Comparison of ENCODE assay signal across 11 cellular contexts in genomic region chr6:11460837-11461661, GRCh38.
A peak's percentile ranks its signal among the peaks of the same experiment; 100 is the strongest.
DNase-seq lines count a peak whose midpoint lies in the region; ATAC-seq, FAIRE-seq and TF ChIP-seq lines count a peak whose summit lies in the region.
"Had no signal": no experiment of that assay in that cellular context is flagged by ENCODE, and none has a peak within 500 bp of the region (broad histone marks: within the 10 kb centered on the region; RNA-seq: fewer than 3 reads in every experiment).

No MANE protein-coding gene starts in this region.

- no peaks in the 10 kb centered on the region for H3K27me3 Mint-ChIP-seq in endothelial cell (ENCODE audit: unreplicated experiment)
- H3K27me3 Mint-ChIP-seq: naive thymus-derived CD8-positive, alpha-beta T cell had no signal

- FAIRE-seq in GM12878 (lab: Jason Lieb, UNC), result peak; percentile 56

- H3K36me3 ChIP-seq in GM12878 (ENCODE audit: control insufficient read depth in 2 of 2, insufficient read depth in 2 of 2, low read length in 1 of 2), result no peaks in the 10 kb centered on the region

- peak overlapping the region; percentile 52 for H3K9ac ChIP-seq in GM12878 (ENCODE audit: control insufficient read depth, insufficient read depth, low read length)

- no peaks in the 10 kb centered on the region for H3K27me3 ChIP-seq in GM12878 (replicated peaks in 1 of 2; ENCODE audit: control insufficient read depth in 2 of 2, insufficient read depth in 2 of 2, low read length in 1 of 2)

- WGBS in GM12878 (ENCODE audit: insufficient coverage, insufficient replicate concordance, low lambda C conversion rate, missing lambda C conversion rate), result 0% methylated on average over 7 of the region's 7 CpGs

- TF ChIP-seq POLR2A in GM12878 (IDR thresholded peaks at IDR 0.05; ENCODE audit: low read depth, low read length), result no peak

- peaks cover 40% of the 10 kb centered on the region for H3K4me1 ChIP-seq in GM12878 (ENCODE audit: control insufficient read depth, insufficient read depth, low read length)

- H3K27ac ChIP-seq in GM12878 (ENCODE audit: control insufficient read depth, insufficient read depth), result peak overlapping the region; percentile 96
- H3K27ac ChIP-seq: epithelial cell of prostate had no signal

- H3K9me3 Mint-ChIP-seq in endothelial cell (ENCODE audit: unreplicated experiment), result no peaks in the 10 kb centered on the region

- CTCF ChIA-PET in GM12878 (lab: Yijun Ruan, JAX), result interaction anchor here (0.7 to 6.1 kb wide), 15 partner anchors 8 to 365 kb away, joined by 3 to 106 read pairs (median 9); no protein-coding TSS in a partner anchor

- TF ChIP-seq RAD21 in GM12878 (IDR thresholded peaks at IDR 0.05; ENCODE audit: insufficient read depth, low read depth, low read length), result no peak

- no peak overlapping the region for H3K27ac Mint-ChIP-seq in endothelial cell (ENCODE audit: unreplicated experiment)

- peak; percentile 26 to 60; a peak in 2 of 4 replicates for TF ChIP-seq EP300 in GM12878 (IDR thresholded peaks at IDR 0.05; ENCODE audit: borderline replicate concordance in 1 of 2, control insufficient read depth in 1 of 2, low read depth in 2 of 2, low read length in 2 of 2)

- H4K20me1 ChIP-seq in GM12878 (ENCODE audit: control insufficient read depth, insufficient read depth), result no peaks in the 10 kb centered on the region

- H3K4me1 Mint-ChIP-seq in endothelial cell (ENCODE audit: unreplicated experiment), result no peaks in the 10 kb centered on the region

- RAD21 ChIA-PET in GM12878 (lab: Charles Lee; ENCODE audit: unreplicated experiment), result interaction anchor here (0.7 to 14.9 kb wide), 39 partner anchors 17 to 331 kb away, joined by 3 to 384 read pairs (median 6); partner anchors contain the start of gene NEDD9

- peak; percentile 68 for ATAC-seq in GM18499 (IDR thresholded peaks at IDR 0.05; ENCODE audit: insufficient read depth, unreplicated experiment)
- ATAC-seq in HG03196 (IDR thresholded peaks at IDR 0.05; ENCODE audit: unreplicated experiment), result peak; percentile 69
- ATAC-seq in GM12878, result peak; percentile 81

- no peak for TF ChIP-seq CTCF in GM20000 (IDR thresholded peaks at IDR 0.05; ENCODE audit: extremely low read depth, missing control alignments)
- TF ChIP-seq CTCF in GM12878 (IDR thresholded peaks at IDR 0.05 in 2 of 3, conservative IDR thresholded peaks at IDR 0.05 in 1 of 3; ENCODE audit: control insufficient read depth in 2 of 3, extremely low read depth in 1 of 3, insufficient read depth in 1 of 3, low read depth in 3 of 3, low read length in 3 of 3), result no peak
- no peak for TF ChIP-seq CTCF in endothelial cell (IDR thresholded peaks at IDR 0.05; ENCODE audit: unreplicated experiment)

- H3K79me2 ChIP-seq in GM12878 (ENCODE audit: control insufficient read depth, insufficient read depth, low read length), result no peaks in the 10 kb centered on the region

- in situ Hi-C loops in GM12878 (cut with MboI), result no loop called here

- no peaks in the 10 kb centered on the region for H3K36me3 Mint-ChIP-seq in endothelial cell (ENCODE audit: low read depth, unreplicated experiment)
- H3K36me3 Mint-ChIP-seq: naive thymus-derived CD8-positive, alpha-beta T cell had no signal

- H3K4me3 ChIP-seq in GM12878, result peak overlapping the region; percentile 9; the same call in 1 of the 2 replicates

- H3K9me3 ChIP-seq in GM12878 (replicated peaks; ENCODE audit: control insufficient read depth, insufficient read depth, low read length), result peaks cover 2% of the 10 kb centered on the region

- SMC1A ChIA-PET in GM12878 (lab: Charles Lee; ENCODE audit: uncharacterized antibody, unreplicated experiment), result interaction anchor here (0.7 to 4.7 kb wide), 47 partner anchors 9 to 294 kb away, joined by 3 to 249 read pairs (median 6); partner anchors contain the start of gene NEDD9

- no peak overlapping the region for H3K4me3 Mint-ChIP-seq in endothelial cell (ENCODE audit: unreplicated experiment)

- BruUV-seq in GM12878 (replicated peaks; lab: Mats Ljungman, UMichigan), result no TSS peak

- intact Hi-C loops in GM12878 (cut with micrococcal nuclease; ENCODE audit: unreplicated experiment), result loop anchor here (1.0 to 2.0 kb wide), 5 partner anchors 16 to 184 kb away; no protein-coding TSS in a partner anchor

- H3K4me2 ChIP-seq in GM12878 (ENCODE audit: control insufficient read depth, insufficient read depth), result peak overlapping the region; percentile 90

- peak; percentile 59 for DNase-seq in GM20000 (ENCODE audit: low spot score)
- DNase-seq in GM12878 (ENCODE audit: low read depth, low spot score), result peak; percentile 84
- no peak for DNase-seq in D341Med (ENCODE audit: low spot score)
- no peak for DNase-seq in iPS-NIHi11 (ENCODE audit: low spot score)
- no peak for DNase-seq in endothelial cell (ENCODE audit: low spot score)
- no peak for DNase-seq in NCI-H1048 (lab: John Stamatoyannopoulos, UW)
- DNase-seq: naive thymus-derived CD8-positive, alpha-beta T cell; NCI-H446 had no signal

- no peak overlapping the region; the same call in 1 of the 2 replicates for H2AFZ ChIP-seq in GM12878 (ENCODE audit: control insufficient read depth, low read depth, low read length)

- POLR2A ChIA-PET in GM12878 (lab: Charles Lee), result interaction anchor here (0.5 to 4.2 kb wide), 24 partner anchors 11 to 228 kb away, joined by 3 to 91 read pairs (median 5); partner anchors contain the start of gene NEDD9

TF ChIP-seq in GM12878, 131 proteins besides CTCF, POLR2A, EP300 and RAD21 (continues in another document):
- no peak for TF ChIP-seq SIX5 (IDR thresholded peaks at IDR 0.05; ENCODE audit: low read depth, low read length, severe bottlenecking)
- TF ChIP-seq E2F8 (IDR thresholded peaks at IDR 0.05; ENCODE audit: low read depth, partially characterized antibody), result peak; percentile 63
- TF ChIP-seq NR2C1 (IDR thresholded peaks at IDR 0.05), result peak; percentile 81
- TF ChIP-seq IKZF1 (conservative IDR thresholded peaks at IDR 0.05), result peak; percentile 69
- TF ChIP-seq JUND (IDR thresholded peaks at IDR 0.05; ENCODE audit: low read depth, low read length), result no peak
- TF ChIP-seq, protein P1, sequence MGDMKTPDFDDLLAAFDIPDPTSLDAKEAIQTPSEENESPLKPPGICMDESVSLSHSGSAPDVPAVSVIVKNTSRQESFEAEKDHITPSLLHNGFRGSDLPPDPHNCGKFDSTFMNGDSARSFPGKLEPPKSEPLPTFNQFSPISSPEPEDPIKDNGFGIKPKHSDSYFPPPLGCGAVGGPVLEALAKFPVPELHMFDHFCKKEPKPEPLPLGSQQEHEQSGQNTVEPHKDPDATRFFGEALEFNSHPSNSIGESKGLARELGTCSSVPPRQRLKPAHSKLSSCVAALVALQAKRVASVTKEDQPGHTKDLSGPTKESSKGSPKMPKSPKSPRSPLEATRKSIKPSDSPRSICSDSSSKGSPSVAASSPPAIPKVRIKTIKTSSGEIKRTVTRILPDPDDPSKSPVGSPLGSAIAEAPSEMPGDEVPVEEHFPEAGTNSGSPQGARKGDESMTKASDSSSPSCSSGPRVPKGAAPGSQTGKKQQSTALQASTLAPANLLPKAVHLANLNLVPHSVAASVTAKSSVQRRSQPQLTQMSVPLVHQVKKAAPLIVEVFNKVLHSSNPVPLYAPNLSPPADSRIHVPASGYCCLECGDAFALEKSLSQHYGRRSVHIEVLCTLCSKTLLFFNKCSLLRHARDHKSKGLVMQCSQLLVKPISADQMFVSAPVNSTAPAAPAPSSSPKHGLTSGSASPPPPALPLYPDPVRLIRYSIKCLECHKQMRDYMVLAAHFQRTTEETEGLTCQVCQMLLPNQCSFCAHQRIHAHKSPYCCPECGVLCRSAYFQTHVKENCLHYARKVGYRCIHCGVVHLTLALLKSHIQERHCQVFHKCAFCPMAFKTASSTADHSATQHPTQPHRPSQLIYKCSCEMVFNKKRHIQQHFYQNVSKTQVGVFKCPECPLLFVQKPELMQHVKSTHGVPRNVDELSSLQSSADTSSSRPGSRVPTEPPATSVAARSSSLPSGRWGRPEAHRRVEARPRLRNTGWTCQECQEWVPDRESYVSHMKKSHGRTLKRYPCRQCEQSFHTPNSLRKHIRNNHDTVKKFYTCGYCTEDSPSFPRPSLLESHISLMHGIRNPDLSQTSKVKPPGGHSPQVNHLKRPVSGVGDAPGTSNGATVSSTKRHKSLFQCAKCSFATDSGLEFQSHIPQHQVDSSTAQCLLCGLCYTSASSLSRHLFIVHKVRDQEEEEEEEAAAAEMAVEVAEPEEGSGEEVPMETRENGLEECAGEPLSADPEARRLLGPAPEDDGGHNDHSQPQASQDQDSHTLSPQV (IDR thresholded peaks at IDR 0.05), result no peak
- TF ChIP-seq KLF5 (IDR thresholded peaks at IDR 0.05; ENCODE audit: partially characterized antibody), result no peak
- TF ChIP-seq JUNB (IDR thresholded peaks at IDR 0.05), result peak; percentile 19
- TF ChIP-seq ATF3 (IDR thresholded peaks at IDR 0.05; ENCODE audit: borderline replicate concordance, extremely low read depth, low read depth, low read length), result no peak
- TF ChIP-seq MYC (IDR thresholded peaks at IDR 0.05; ENCODE audit: insufficient read depth, insufficient read length, insufficient replicate concordance, low read length, severe bottlenecking), result no peak
- no peak for TF ChIP-seq TCF3 (IDR thresholded peaks at IDR 0.05; ENCODE audit: borderline replicate concordance, insufficient read depth, low read depth, low read length)
- peak; percentile 28 for TF ChIP-seq SP1 (IDR thresholded peaks at IDR 0.05; ENCODE audit: low read depth, low read length)
- TF ChIP-seq SMARCA5 (IDR thresholded peaks at IDR 0.05), result peak; percentile 98

Comparison
In these comparisons a context has a peak if more than half of its experiments do, and no peak if none do; other contexts are left out.
1. DNase-seq: peak in GM20000 (single experiment) and GM12878 (single experiment); none in D341Med (single experiment), iPS-NIHi11 (single experiment), endothelial cell (single experiment) and NCI-H1048 (single experiment).
2. Peak in every context shown above with its lines, with median percentiles within 50 percentile points of each other: ATAC-seq.